In the genomic region with DNA sequence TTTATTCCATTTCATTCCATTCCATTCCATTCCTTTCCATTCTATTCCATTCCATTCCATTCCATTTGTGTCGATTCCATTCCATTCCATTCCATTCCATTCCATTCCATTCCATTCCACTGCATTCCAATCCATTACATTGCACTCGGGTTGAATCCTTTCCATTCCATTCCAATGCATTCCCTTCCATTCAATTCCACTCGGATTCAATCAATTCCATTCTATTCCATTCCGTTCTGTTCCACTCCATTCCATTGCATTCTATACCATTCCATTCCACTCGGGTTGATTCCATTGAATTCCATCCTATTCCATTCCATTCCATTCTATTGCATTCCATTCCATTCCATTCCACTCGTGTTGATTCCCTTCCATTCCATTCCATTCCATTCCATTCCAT, we compare ENCODE assay signal across 8 cellular contexts.
A peak's percentile ranks its signal among the peaks of the same experiment; 100 is the strongest.
DNase-seq lines count a peak whose midpoint lies in the region; ATAC-seq, FAIRE-seq and TF ChIP-seq lines count a peak whose summit lies in the region.
"Not testable (repeated sequence)": the region's sequence is repeated elsewhere in the genome, so short reads cannot be mapped to it uniquely, and the experiment has no call there.

No MANE protein-coding gene starts in this region.

- H2BK15ac ChIP-seq in H1 (ENCODE audit: low read length), result not testable (repeated sequence)

- H4K8ac ChIP-seq in H1 (ENCODE audit: extremely low read depth, insufficient read depth, low read length), result not testable (repeated sequence)

- H3K14ac ChIP-seq in H1 (ENCODE audit: insufficient read length), result not testable (repeated sequence)

- ATAC-seq in foreskin keratinocyte, result peak; percentile 18

- not testable (repeated sequence) for TF ChIP-seq EP300 in H1 (IDR thresholded peaks at IDR 0.05; ENCODE audit: borderline replicate concordance in 1 of 2, low read depth in 2 of 2, low read length in 2 of 2)

- TF ChIP-seq POLR2A in H1 (IDR thresholded peaks at IDR 0.05; ENCODE audit: control extremely low read depth in 1 of 2, low read depth in 2 of 2, low read length in 2 of 2), result not testable (repeated sequence)

- H3K9me2 ChIP-seq in OCI-LY7 (ENCODE audit: insufficient read depth, low read length), result not testable (repeated sequence)

- peaks cover 47% of the 10 kb centered on the region for H3K23me2 ChIP-seq in H1 (ENCODE audit: low read depth, low read length)

- H3K9ac ChIP-seq in H1 (replicated peaks in 1 of 4; ENCODE audit: extremely low read depth in 1 of 4, low read depth in 3 of 4, low read length in 3 of 4), result not testable (repeated sequence)

- H3K4me2 ChIP-seq in OCI-LY7 (ENCODE audit: low read length); H1 (ENCODE audit: insufficient read depth in 1 of 2, low read depth in 2 of 2, low read length in 2 of 2): not testable (repeated sequence)

- H4K20me1 ChIP-seq in OCI-LY7 (ENCODE audit: insufficient read depth, low read length); H1 (replicated peaks in 1 of 2; ENCODE audit: control insufficient read depth in 1 of 2, insufficient read depth in 2 of 2, low read length in 2 of 2): not testable (repeated sequence)

- not testable (repeated sequence) for TF ChIP-seq RAD21 in H1 (IDR thresholded peaks at IDR 0.05 in 1 of 2, conservative IDR thresholded peaks at IDR 0.05 in 1 of 2; ENCODE audit: low read depth in 2 of 2, low read length in 2 of 2)

- not testable (repeated sequence) for H2BK12ac ChIP-seq in H1 (ENCODE audit: low read depth, low read length)

- not testable (repeated sequence) for TF ChIP-seq CTCF in OCI-LY7 (conservative IDR thresholded peaks at IDR 0.05; ENCODE audit: low read length); H1 (IDR thresholded peaks at IDR 0.05; ENCODE audit: control extremely low read depth in 1 of 3, insufficient read depth in 1 of 3, low read depth in 1 of 3, low read length in 3 of 3); foreskin keratinocyte (conservative IDR thresholded peaks at IDR 0.05)

- not testable (repeated sequence) for H3K18ac ChIP-seq in H1 (ENCODE audit: extremely low read depth, low read length)

- not testable (repeated sequence) for H2BK20ac ChIP-seq in H1 (ENCODE audit: low read length)

- not testable (repeated sequence) for H2AK5ac ChIP-seq in H1 (ENCODE audit: low read depth, low read length)

- H3K27me3 ChIP-seq in H1 (replicated peaks in 1 of 4; ENCODE audit: control insufficient read depth in 3 of 4, extremely low read depth in 1 of 4, insufficient read depth in 3 of 4, low read length in 3 of 4); foreskin keratinocyte: not testable (repeated sequence)

- H4K5ac ChIP-seq in H1 (ENCODE audit: insufficient read length, low read depth, low read length), result not testable (repeated sequence)

- CTCF ChIA-PET in OCI-LY7 (lab: Charles Lee; ENCODE audit: unreplicated experiment); H1 (lab: Charles Lee; ENCODE audit: partially characterized antibody): not testable (repeated sequence)

- not testable (repeated sequence) for H3K79me2 ChIP-seq in OCI-LY7 (ENCODE audit: insufficient read depth, low read depth, low read length); H1 (ENCODE audit: control insufficient read depth in 1 of 2, insufficient read depth in 2 of 2, low read length in 2 of 2)

- H2BK5ac ChIP-seq in H1 (ENCODE audit: low read depth, low read length), result not testable (repeated sequence)

- H4K91ac ChIP-seq in H1 (replicated peaks; ENCODE audit: insufficient read length, low read length), result not testable (repeated sequence)

- H3K27ac ChIP-seq in OCI-LY7 (ENCODE audit: low read depth, low read length, poor library complexity, severe bottlenecking); H1 (ENCODE audit: low read depth, low read length); foreskin keratinocyte: not testable (repeated sequence)

- not testable (repeated sequence) for H3K4me3 ChIP-seq in OCI-LY7 (ENCODE audit: low read depth, low read length, poor library complexity, severe bottlenecking)
- peak overlapping the region in 1 of 4 experiments; percentile 2; a peak in 1 of 8 replicates for H3K4me3 ChIP-seq in H1 (ENCODE audit: extremely low read depth in 1 of 4, insufficient read depth in 2 of 4, low read depth in 3 of 4, low read length in 4 of 4)

- H3K4ac ChIP-seq in H1 (replicated peaks; ENCODE audit: insufficient read length, low read depth, low read length), result not testable (repeated sequence)

- not testable (repeated sequence) for H3K79me1 ChIP-seq in H1 (ENCODE audit: low read depth, low read length)

- DNase-seq in ACHN (peak; percentile 40), H4 (ENCODE audit: low spot score) (peak; percentile 74), OCI-LY7 (ENCODE audit: low spot score) (peak; percentile 19), amniotic epithelial cell (ENCODE audit: low read depth) (peak; percentile 52), foreskin keratinocyte (peak in 1 of 2 donors; percentile 64), lung microvascular endothelial cell (ENCODE audit: low read depth in 2 of 2) (peak; percentile 62 to 63), renal cortical epithelial cell (ENCODE audit: low read depth) (peak; percentile 72)
- DNase-seq in H1 (ENCODE audit: low read depth in 1 of 2, low spot score in 2 of 2), result not testable (repeated sequence)

- H3K9me3 ChIP-seq in OCI-LY7 (ENCODE audit: low read length) (peaks cover 48% of the 10 kb centered on the region), H1 (ENCODE audit: insufficient read depth in 2 of 2, low read depth in 1 of 2, low read length in 1 of 2) (peaks cover 49 to 83% of the 10 kb centered on the region in 2 experiments)

- H2BK120ac ChIP-seq in H1 (replicated peaks; ENCODE audit: low read depth, low read length), result not testable (repeated sequence)

- POLR2A ChIA-PET in OCI-LY7 (lab: Charles Lee); H1 (lab: Charles Lee; ENCODE audit: partially characterized antibody): not testable (repeated sequence)

- BruUV-seq in OCI-LY7 (replicated peaks; lab: Mats Ljungman, UMichigan), result not testable (repeated sequence)

- not testable (repeated sequence) for H3K56ac ChIP-seq in H1 (replicated peaks; ENCODE audit: insufficient read length, low read depth, low read length)

- intact Hi-C loops in OCI-LY7 (cut with micrococcal nuclease; ENCODE audit: unreplicated experiment), result not testable (repeated sequence)

- FAIRE-seq in H1 (lab: Jason Lieb, UNC), result not testable (repeated sequence)

- not testable (repeated sequence) for H3K4me1 ChIP-seq in OCI-LY7 (ENCODE audit: insufficient read depth, low read length, poor library complexity, severe bottlenecking); H1 (replicated peaks in 1 of 4; ENCODE audit: control insufficient read depth in 3 of 4, insufficient read depth in 4 of 4, low read length in 3 of 4); foreskin keratinocyte

- H3K36me3 ChIP-seq in OCI-LY7 (ENCODE audit: insufficient read depth, low read length); H1 (ENCODE audit: control insufficient read depth in 2 of 4, insufficient read depth in 4 of 4, low read length in 3 of 4): not testable (repeated sequence)

- in situ Hi-C loops in ACHN (cut with HindIII; ENCODE audit: low pct_ligation_motif_present, low pct_unique_long_range_greater_than_20kb, low sequenced_read_pairs), result not testable (repeated sequence)

- WGBS in H1 (ENCODE audit: extremely low coverage in 1 of 2, insufficient coverage in 1 of 2, insufficient read length in 1 of 2, insufficient replicate concordance in 2 of 2, low coverage in 1 of 2, low lambda C conversion rate in 2 of 2, missing lambda C conversion rate in 1 of 2), 2 experiments, result 65% methylated on average over 6 of the region's 6 CpGs; no CpG with 5 or more reads in 1 of the 2 experiments

- not testable (repeated sequence) for H3K23ac ChIP-seq in H1 (ENCODE audit: insufficient read length)

- not testable (repeated sequence) for H2AFZ ChIP-seq in OCI-LY7 (ENCODE audit: low read length); H1 (ENCODE audit: low read length)

TF ChIP-seq in H1, 55 proteins besides CTCF, POLR2A, EP300 and RAD21:
- peak; percentile 95; the same call in 1 of the 2 replicates for TF ChIP-seq CBX5 (IDR thresholded peaks at IDR 0.05; ENCODE audit: low read depth, low read length)
